10 cellular contexts compared by ENCODE assay signal in the genomic region with DNA sequence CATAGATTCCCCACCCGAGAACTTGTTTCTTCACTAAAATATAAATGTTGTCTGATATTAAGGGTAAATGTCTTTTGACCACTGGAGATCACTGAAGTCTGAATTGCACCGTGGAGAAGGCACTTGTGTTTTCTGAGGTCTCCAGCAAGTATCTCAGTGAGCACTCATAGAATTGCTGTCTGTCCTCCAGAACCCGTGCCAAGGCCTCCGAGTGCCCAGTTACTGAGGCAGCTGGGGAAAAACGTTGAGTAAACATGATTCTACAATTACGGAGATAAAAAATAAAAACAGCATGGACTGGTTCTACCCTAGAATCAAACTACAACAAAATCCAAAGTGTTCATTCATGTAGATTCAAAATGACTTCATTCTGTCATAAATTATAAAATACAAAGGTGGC.
DNase-seq lines count a peak whose midpoint lies in the region; ATAC-seq and TF ChIP-seq lines count a peak whose summit lies in the region.
"Had no signal": no experiment of that assay in that cellular context is flagged by ENCODE, and none has a peak within 500 bp of the region (broad histone marks: within the 10 kb centered on the region; RNA-seq: fewer than 3 reads in every experiment).

No MANE protein-coding gene starts in this region.

- TF ChIP-seq POLR2A in breast epithelium (IDR thresholded peaks at IDR 0.05) (no peak), upper lobe of left lung (IDR thresholded peaks at IDR 0.05) (no peak)

- TF ChIP-seq CTCF in MCF 10A (IDR thresholded peaks at IDR 0.05; ENCODE audit: unreplicated experiment) (no peak), breast epithelium (IDR thresholded peaks at IDR 0.05) (no peak), upper lobe of left lung (IDR thresholded peaks at IDR 0.05) (no peak)

- H3K27me3 Mint-ChIP-seq in MCF 10A (ENCODE audit: insufficient read depth, unreplicated experiment): no peaks in the 10 kb centered on the region
- H3K27me3 Mint-ChIP-seq: activated CD4-positive, alpha-beta T cell treated with anti-CD3 and anti-CD28 coated beads, Interleukin-2, amount 10 ng/mL, durations not matched to agents 7 days and 5 days had no signal

- no peaks in the 10 kb centered on the region for H3K4me1 ChIP-seq in breast epithelium
- peaks cover 11 to 22% (median 14%) of the 10 kb centered on the region in 4 donors for H3K4me1 ChIP-seq in upper lobe of left lung

- H3K36me3 Mint-ChIP-seq in MCF 10A (ENCODE audit: insufficient read depth, unreplicated experiment): peaks cover 88% of the 10 kb centered on the region

- WGBS in upper lobe of left lung, 2 donors: 60 to 69% methylated on average over 6 of the region's 6 CpGs

- TSS peak; percentile 82 for BruUV-seq in MCF 10A (replicated peaks; lab: Mats Ljungman, UMichigan)

- H3K27me3 ChIP-seq in breast epithelium: no peaks in the 10 kb centered on the region
- no peaks in the 10 kb centered on the region for H3K27me3 ChIP-seq in upper lobe of left lung
- H3K27me3 ChIP-seq: esophagus squamous epithelium had no signal

- no peak overlapping the region for H3K27ac Mint-ChIP-seq in MCF 10A (ENCODE audit: low read depth, unreplicated experiment)
- H3K27ac Mint-ChIP-seq: activated CD4-positive, alpha-beta T cell treated with anti-CD3 and anti-CD28 coated beads, Interleukin-2, amount 10 ng/mL, durations not matched to agents 7 days and 5 days had no signal

- H3K36me3 ChIP-seq in breast epithelium (peaks cover 11% of the 10 kb centered on the region), upper lobe of left lung (peaks cover 21 to 92% (median 73%) of the 10 kb centered on the region in 4 donors)

- H3K4me1 Mint-ChIP-seq in MCF 10A (ENCODE audit: insufficient read depth, unreplicated experiment): no peaks in the 10 kb centered on the region

- intact Hi-C loops in MCF 10A (cut with micrococcal nuclease): no loop called here
- intact Hi-C loops in breast epithelium (cut with DNase I; ENCODE audit: low total_unique reads): no loop called here

- no peak for DNase-seq in MCF 10A (ENCODE audit: unreplicated experiment)
- DNase-seq in breast epithelium (ENCODE audit: low spot score in 2 of 2): no peak
- DNase-seq in myocyte (ENCODE audit: low read depth): peak; percentile 23
- no peak for DNase-seq in upper lobe of left lung
- DNase-seq in ureter (ENCODE audit: low spot score): no peak
- no peak for DNase-seq in stimulated activated CD4-positive, alpha-beta T cell treated with anti-CD3 and anti-CD28 coated beads, Interleukin-15, amount 100 ng/mL, for 24 hours
- DNase-seq in mucosa of gallbladder (ENCODE audit: low spot score): no peak
- DNase-seq: activated CD4-positive, alpha-beta T cell treated with anti-CD3 and anti-CD28 coated beads, Interleukin-2, amount 10 ng/mL, durations not matched to agents 7 days and 5 days; esophagus squamous epithelium had no signal

- no peak overlapping the region for H3K4me3 ChIP-seq in breast epithelium
- H3K4me3 ChIP-seq in upper lobe of left lung: no peak overlapping the region
- H3K4me3 ChIP-seq: esophagus squamous epithelium had no signal

- H3K9me3 Mint-ChIP-seq in MCF 10A (ENCODE audit: unreplicated experiment): no peaks in the 10 kb centered on the region
- H3K9me3 Mint-ChIP-seq: activated CD4-positive, alpha-beta T cell treated with anti-CD3 and anti-CD28 coated beads, Interleukin-2, amount 10 ng/mL, durations not matched to agents 7 days and 5 days had no signal

- H3K27ac ChIP-seq in breast epithelium (no peak overlapping the region), cingulate gyrus (ENCODE audit: low read depth, low read length) (peak overlapping the region; percentile 66), upper lobe of left lung (peak overlapping the region; percentile 38 to 75 (median 56))

- CTCF ChIA-PET in MCF 10A (lab: Yijun Ruan, JAX): interaction anchor here (0.6 kb wide), 1 partner anchor 164 kb away, joined by 4 read pairs; no protein-coding TSS in a partner anchor

- TF ChIP-seq EP300 in upper lobe of left lung (IDR thresholded peaks at IDR 0.05): no peak

- ATAC-seq in upper lobe of left lung (ENCODE audit: low FRiP score in 2 of 2): no peak

- H3K9me3 ChIP-seq in breast epithelium (no peaks in the 10 kb centered on the region), upper lobe of left lung (no peaks in the 10 kb centered on the region)
- H3K9me3 ChIP-seq: esophagus squamous epithelium had no signal

- no peak overlapping the region for H3K4me3 Mint-ChIP-seq in MCF 10A (ENCODE audit: unreplicated experiment)
- H3K4me3 Mint-ChIP-seq: activated CD4-positive, alpha-beta T cell treated with anti-CD3 and anti-CD28 coated beads, Interleukin-2, amount 10 ng/mL, durations not matched to agents 7 days and 5 days had no signal

- POLR2A ChIA-PET in MCF 10A (lab: Yijun Ruan, JAX): interaction anchor here (0.6 kb wide), 1 partner anchor 12 kb away, joined by 3 read pairs; no protein-coding TSS in a partner anchor

Comparison
In these comparisons a context has a peak if more than half of its experiments do, and no peak if none do; other contexts are left out.
1. H3K27ac ChIP-seq: peak in cingulate gyrus (single experiment) and upper lobe of left lung (4 of 4); none in breast epithelium (0 of 2).